20 cellular contexts compared by ENCODE assay signal in genomic region chr19:56983148-56983547, GRCh38.
"Had no signal": no experiment of that assay in that cellular context is flagged by ENCODE, and none has a peak within 500 bp of the region (broad histone marks: within the 10 kb centered on the region; RNA-seq: fewer than 3 reads in every experiment).

No MANE protein-coding gene starts in this region.

- H3K4me1 ChIP-seq: heart right ventricle, lower lobe of right lung, spleen, tibial artery had no signal

- ATAC-seq: activated CD4-positive, alpha-beta T cell treated with anti-CD3 and anti-CD28 coated beads for 36 hours; heart right ventricle; left lobe of liver; lower lobe of right lung had no signal

- H3K4me3 Mint-ChIP-seq: activated B cell treated with CpG ODN at 0.5 μM for 24 hours; activated CD4-positive, alpha-beta T cell treated with anti-CD3 and anti-CD28 coated beads for 36 hours; activated naive CD8-positive, alpha-beta T cell treated with anti-CD3 and anti-CD28 coated beads for 36 hours; activated T-cell treated with anti-CD3 and anti-CD28 coated beads, Interleukin-2, amount 50 U/mL, for 24 hours; naive B cell; neural crest cell; stimulated activated naive CD8-positive, alpha-beta T cell treated with anti-CD3 and anti-CD28 coated beads, Interleukin-15, Interleukin-2, amounts not matched to agents 100 ng/mL and 50 ng/mL, for 24 hours had no signal

- H3K27me3 ChIP-seq: cardiac muscle cell, tibial artery had no signal

- H3K36me3 ChIP-seq: cardiac muscle cell, heart right ventricle, lower lobe of right lung, spleen, tibial artery had no signal

- H3K27ac Mint-ChIP-seq: activated B cell treated with CpG ODN at 0.5 μM for 24 hours; activated CD4-positive, alpha-beta T cell treated with anti-CD3 and anti-CD28 coated beads for 36 hours; activated naive CD8-positive, alpha-beta T cell treated with anti-CD3 and anti-CD28 coated beads for 36 hours; activated T-cell treated with anti-CD3 and anti-CD28 coated beads, Interleukin-2, amount 50 U/mL, for 24 hours; activated T-helper 2 cell treated with anti-CD3 and anti-CD28 coated beads, Interferon-gamma antibody, Interleukin-2, Interleukin-4, amounts not matched to agents 10 μg/mL and 5 μg/mL and 100 μg/mL, durations not matched to agents 14 hours and 24 hours and 36 hours; naive B cell; stimulated activated naive CD8-positive, alpha-beta T cell treated with anti-CD3 and anti-CD28 coated beads, Interleukin-15, Interleukin-2, amounts not matched to agents 100 ng/mL and 50 ng/mL, for 24 hours had no signal

- DNase-seq: activated B cell treated with CpG ODN at 0.5 μM for 24 hours; activated CD4-positive, alpha-beta T cell treated with anti-CD3 and anti-CD28 coated beads for 36 hours; activated CD4-positive, alpha-beta T cell treated with anti-CD3 and anti-CD28 coated beads, Interleukin-2, amount 50 U/mL, for 4 hours; activated CD8-positive, alpha-beta memory T cell treated with anti-CD3 and anti-CD28 coated beads for 24 hours; activated CD8-positive, alpha-beta memory T cell treated with anti-CD3 and anti-CD28 coated beads, Interleukin-2, amount 50 U/mL, for 4 hours; activated naive CD4-positive, alpha-beta T cell; activated naive CD8-positive, alpha-beta T cell treated with anti-CD3 and anti-CD28 coated beads for 36 hours; activated T-cell treated with anti-CD3 and anti-CD28 coated beads, Interleukin-2, amount 50 U/mL, for 24 hours; heart right ventricle; lower lobe of right lung; naive B cell; spleen; T-helper 9 cell; tibial artery had no signal

- H3K27ac ChIP-seq: cardiac muscle cell, epithelial cell of prostate, heart right ventricle, lower lobe of right lung, spleen, tibial artery had no signal

- H3K27me3 Mint-ChIP-seq: activated B cell treated with CpG ODN at 0.5 μM for 24 hours; activated CD4-positive, alpha-beta T cell treated with anti-CD3 and anti-CD28 coated beads for 36 hours; activated T-cell treated with anti-CD3 and anti-CD28 coated beads, Interleukin-2, amount 50 U/mL, for 24 hours; naive B cell; stimulated activated naive CD8-positive, alpha-beta T cell treated with anti-CD3 and anti-CD28 coated beads, Interleukin-15, Interleukin-2, amounts not matched to agents 100 ng/mL and 50 ng/mL, for 24 hours had no signal

- H3K36me3 Mint-ChIP-seq: activated naive CD8-positive, alpha-beta T cell treated with anti-CD3 and anti-CD28 coated beads for 36 hours; naive B cell had no signal

- H3K4me3 ChIP-seq: cardiac muscle cell, heart right ventricle, lower lobe of right lung, spleen, tibial artery had no signal

- H3K4me1 Mint-ChIP-seq: activated B cell treated with CpG ODN at 0.5 μM for 24 hours; activated CD4-positive, alpha-beta T cell treated with anti-CD3 and anti-CD28 coated beads for 36 hours; activated naive CD8-positive, alpha-beta T cell treated with anti-CD3 and anti-CD28 coated beads for 36 hours; naive B cell; neural crest cell had no signal
